22 cellular contexts compared by ENCODE assay signal in genomic region chr1:213606252-213606820, GRCh38.
DNase-seq lines count a peak whose midpoint lies in the region; ATAC-seq and TF ChIP-seq lines count a peak whose summit lies in the region.
"Had no signal": no experiment of that assay in that cellular context is flagged by ENCODE, and none has a peak within 500 bp of the region (broad histone marks: within the 10 kb centered on the region; RNA-seq: fewer than 3 reads in every experiment).

No MANE protein-coding gene starts in this region.

- H3K27ac Mint-ChIP-seq in Calu3 (ENCODE audit: unreplicated experiment): no peak overlapping the region

- no TSS peak for BruUV-seq in Calu3 (replicated peaks; lab: Mats Ljungman, UMichigan)

- no peaks in the 10 kb centered on the region for H3K36me3 Mint-ChIP-seq in Calu3 (ENCODE audit: insufficient read depth, unreplicated experiment)
- H3K36me3 Mint-ChIP-seq: CD8-positive, alpha-beta memory T cell had no signal

- ATAC-seq in mucosa of descending colon: peak; percentile 73
- no peak for ATAC-seq in sciatic nerve
- ATAC-seq in GM18861 (IDR thresholded peaks at IDR 0.05; ENCODE audit: unreplicated experiment): no peak

- no peak overlapping the region for H3K4me3 Mint-ChIP-seq in Calu3 (ENCODE audit: low read depth, unreplicated experiment)
- H3K4me3 Mint-ChIP-seq: CD8-positive, alpha-beta memory T cell; H9 had no signal

- CTCF ChIA-PET in Calu3 (lab: Charles Lee): no interaction called here

- H3K4me1 Mint-ChIP-seq in Calu3 (ENCODE audit: low read depth, unreplicated experiment): no peaks in the 10 kb centered on the region
- H3K4me1 Mint-ChIP-seq: CD8-positive, alpha-beta memory T cell; H9 had no signal

- H3K4me1 ChIP-seq in mucosa of descending colon (ENCODE audit: low read depth): peaks cover 4% of the 10 kb centered on the region

- DNase-seq in COR-L47 (lab: John Stamatoyannopoulos, UW): peak; percentile 11
- DNase-seq in G401 (ENCODE audit: low spot score): peak; percentile 68
- peak; percentile 19 for DNase-seq in cerebellum (ENCODE audit: low spot score)
- peak in 1 of 3 donors; percentile 68 for DNase-seq in mucosa of descending colon
- no peak for DNase-seq in sciatic nerve (ENCODE audit: low spot score)
- DNase-seq in Calu3: no peak
- DNase-seq: CD8-positive, alpha-beta memory T cell; DMS79 treated with DMSO at 0.1 percent for 48 hours; GM23248; H9; Karpas-422; NCI-H1092 treated with DMSO at 0.1 percent for 48 hours; NCI-H1436 treated with DMSO at 0.1 percent for 48 hours; NCI-H187 treated with DMSO at 0.1 percent for 48 hours; NCI-H2171 treated with DMSO at 0.1 percent for 48 hours; NCI-H345; NCI-H510A treated with DMSO at 0.1 percent for 48 hours; NCI-H748 treated with DMSO at 0.1 percent for 48 hours; RPMI8226; SHP77 treated with DMSO at 0.1 percent for 48 hours had no signal

- intact Hi-C loops in mucosa of descending colon (cut with DNase I, micrococcal nuclease): no loop called here
- intact Hi-C loops in sciatic nerve (cut with DNase I): no loop called here
- intact Hi-C loops in Calu3 (cut with micrococcal nuclease; ENCODE audit: unreplicated experiment): no loop called here

- TF ChIP-seq CTCF in mucosa of descending colon (IDR thresholded peaks at IDR 0.05): no peak
- no peak for TF ChIP-seq CTCF in Calu3 (IDR thresholded peaks at IDR 0.05; ENCODE audit: unreplicated experiment)

- peaks cover 50% of the 10 kb centered on the region for H3K27me3 Mint-ChIP-seq in Calu3 (ENCODE audit: unreplicated experiment)

- no peaks in the 10 kb centered on the region for H3K9me3 Mint-ChIP-seq in Calu3 (ENCODE audit: low read depth, unreplicated experiment)
- H3K9me3 Mint-ChIP-seq: H9 had no signal

- in situ Hi-C loops in G401 (cut with HindIII; ENCODE audit: low sequenced_read_pairs): no loop called here

- H3K4me3 ChIP-seq in mucosa of descending colon: no peak overlapping the region
- H3K4me3 ChIP-seq: GM23248, SK-N-MC had no signal

- no peaks in the 10 kb centered on the region for H3K9me3 ChIP-seq in mucosa of descending colon

- H3K36me3 ChIP-seq in mucosa of descending colon (ENCODE audit: low read depth): no peaks in the 10 kb centered on the region

Comparison
In these comparisons a context has a peak if more than half of its experiments do, and no peak if none do; other contexts are left out.
1. DNase-seq: peak in COR-L47 (single experiment), G401 (single experiment) and cerebellum (single experiment); none in sciatic nerve (single experiment) and Calu3 (single experiment).